Comparison of ENCODE assay signal across 10 cellular contexts in the genomic region with DNA sequence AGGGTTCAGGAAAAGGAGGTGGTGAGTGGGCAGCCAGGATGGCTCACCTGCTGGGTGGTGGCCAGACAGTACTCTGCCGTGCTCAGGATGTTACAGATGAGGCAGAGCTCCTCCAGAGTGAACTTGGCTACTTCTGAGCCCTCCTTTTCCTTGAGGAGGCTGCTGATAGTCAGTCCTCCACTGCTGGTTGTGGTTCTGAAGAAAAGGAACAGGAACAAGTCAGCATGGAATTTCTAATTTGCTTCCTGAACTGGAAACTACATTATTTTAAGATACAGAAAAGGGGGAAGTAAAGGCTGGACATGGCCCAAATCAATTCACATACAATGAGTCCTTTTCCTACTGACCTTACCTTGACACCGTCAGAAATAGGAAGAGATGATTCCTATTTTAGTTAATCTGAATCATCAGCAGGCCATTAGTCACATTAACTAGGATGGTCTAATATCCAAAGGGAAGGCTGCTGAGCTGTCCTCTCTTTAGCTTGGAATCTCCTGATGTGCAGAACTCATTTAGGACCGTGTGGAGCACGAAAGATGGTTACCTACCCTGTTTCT.
DNase-seq lines count a peak whose midpoint lies in the region; ATAC-seq and TF ChIP-seq lines count a peak whose summit lies in the region.
"Had no signal": no experiment of that assay in that cellular context is flagged by ENCODE, and none has a peak within 500 bp of the region (broad histone marks: within the 10 kb centered on the region; RNA-seq: fewer than 3 reads in every experiment).

No MANE protein-coding gene starts in this region.

- no peak overlapping the region for H3K4me3 ChIP-seq in lung
- H3K4me3 ChIP-seq in upper lobe of right lung: no peak overlapping the region

- no peaks in the 10 kb centered on the region for H3K27me3 Mint-ChIP-seq in activated T-cell treated with anti-CD3 and anti-CD28 coated beads, Interleukin-2, amount 50 U/mL, for 72 hours (ENCODE audit: low read depth)
- H3K27me3 Mint-ChIP-seq in activated T-cell treated with anti-CD3 and anti-CD28 coated beads, Interleukin-2, amount 50 U/mL, for 4 hours (ENCODE audit: low read depth): no peaks in the 10 kb centered on the region
- H3K27me3 Mint-ChIP-seq: activated CD4-positive, alpha-beta T cell treated with anti-CD3 and anti-CD28 coated beads, Interleukin-2, amount 10 ng/mL, durations not matched to agents 7 days and 5 days had no signal

- TF ChIP-seq CTCF in lung (IDR thresholded peaks at IDR 0.05; ENCODE audit: control extremely low read depth, extremely low read depth): no peak
- no peak for TF ChIP-seq CTCF in upper lobe of right lung (IDR thresholded peaks at IDR 0.05)

- H3K9me3 ChIP-seq in lung (ENCODE audit: control insufficient read depth in 2 of 2, insufficient read depth in 1 of 2, low read length in 1 of 2) (no peaks in the 10 kb centered on the region), upper lobe of right lung (no peaks in the 10 kb centered on the region)

- H3K36me3 Mint-ChIP-seq in activated T-cell treated with anti-CD3 and anti-CD28 coated beads, Interleukin-2, amount 50 U/mL, for 72 hours (ENCODE audit: insufficient read depth in 2 of 2): peaks cover 2 to 10% of the 10 kb centered on the region in 2 donors
- peaks cover 39% of the 10 kb centered on the region for H3K36me3 Mint-ChIP-seq in activated T-cell treated with anti-CD3 and anti-CD28 coated beads, Interleukin-2, amount 50 U/mL, for 4 hours (ENCODE audit: insufficient read depth)

- peak in 1 of 2 donors; percentile 7 for ATAC-seq in activated T-cell treated with anti-CD3 and anti-CD28 coated beads, Interleukin-2, amount 50 U/mL, for 72 hours (replicated peaks in 1 of 2)
- ATAC-seq in activated T-cell treated with anti-CD3 and anti-CD28 coated beads, Interleukin-2, amount 50 U/mL, for 4 hours: no peak
- peak; percentile 48 for ATAC-seq in lung (ENCODE audit: insufficient read depth, low FRiP score)
- peak; percentile 57 for ATAC-seq in upper lobe of right lung
- ATAC-seq in HG03280 (IDR thresholded peaks at IDR 0.05; ENCODE audit: unreplicated experiment): no peak
- ATAC-seq in HG02938 (IDR thresholded peaks at IDR 0.05; ENCODE audit: unreplicated experiment): no peak

- intact Hi-C loops in upper lobe of right lung (cut with DNase I): no loop called here
- intact Hi-C loops in head of caudate nucleus (cut with DNase I): loop anchor here (10.0 kb wide), 1 partner anchor 134 kb away; no protein-coding TSS in a partner anchor

- no peak for DNase-seq in activated T-cell treated with anti-CD3 and anti-CD28 coated beads, Interleukin-2, amount 50 U/mL, for 72 hours
- no peak for DNase-seq in activated T-cell treated with anti-CD3 and anti-CD28 coated beads, Interleukin-2, amount 50 U/mL, for 4 hours
- DNase-seq in dermis blood vessel endothelial cell (peak; percentile 91), lung (ENCODE audit: low spot score) (no peak), upper lobe of right lung (no peak), head of caudate nucleus (no peak)
- DNase-seq: activated CD4-positive, alpha-beta T cell treated with anti-CD3 and anti-CD28 coated beads, Interleukin-2, amount 10 ng/mL, durations not matched to agents 7 days and 5 days; NCI-H526 treated with DMSO at 0.1 percent for 48 hours had no signal

- H3K36me3 ChIP-seq in lung (ENCODE audit: control insufficient read depth in 2 of 2, insufficient read depth in 2 of 2, low read length in 2 of 2): peaks cover 0 to 14% of the 10 kb centered on the region in 2 donors
- H3K36me3 ChIP-seq in upper lobe of right lung: peaks cover 36% of the 10 kb centered on the region

- H3K4me1 Mint-ChIP-seq in activated T-cell treated with anti-CD3 and anti-CD28 coated beads, Interleukin-2, amount 50 U/mL, for 72 hours (ENCODE audit: low read depth): peaks cover 28% of the 10 kb centered on the region
- H3K4me1 Mint-ChIP-seq in activated T-cell treated with anti-CD3 and anti-CD28 coated beads, Interleukin-2, amount 50 U/mL, for 4 hours (ENCODE audit: low read depth): no peaks in the 10 kb centered on the region

- peak overlapping the region; percentile 70 to 85 for H3K27ac ChIP-seq in lung (ENCODE audit: low read depth in 1 of 2, low read length in 1 of 2)
- peak overlapping the region; percentile 65 for H3K27ac ChIP-seq in upper lobe of right lung

- peak overlapping the region; percentile 71 for H3K27ac Mint-ChIP-seq in activated T-cell treated with anti-CD3 and anti-CD28 coated beads, Interleukin-2, amount 50 U/mL, for 72 hours
- H3K27ac Mint-ChIP-seq: activated CD4-positive, alpha-beta T cell treated with anti-CD3 and anti-CD28 coated beads, Interleukin-2, amount 10 ng/mL, durations not matched to agents 7 days and 5 days had no signal

- peaks cover 12 to 13% of the 10 kb centered on the region in 2 donors for H3K4me1 ChIP-seq in lung (ENCODE audit: control insufficient read depth in 2 of 2, insufficient read depth in 2 of 2, low read length in 2 of 2)
- H3K4me1 ChIP-seq in upper lobe of right lung: peaks cover 31% of the 10 kb centered on the region

- WGBS in lung, 2 donors: 55 to 58% methylated on average over 4 of the region's 4 CpGs

- H3K4me3 Mint-ChIP-seq in activated T-cell treated with anti-CD3 and anti-CD28 coated beads, Interleukin-2, amount 50 U/mL, for 72 hours: peak overlapping the region in 1 of 2 donors; percentile 48
- no peak overlapping the region for H3K4me3 Mint-ChIP-seq in activated T-cell treated with anti-CD3 and anti-CD28 coated beads, Interleukin-2, amount 50 U/mL, for 4 hours
- H3K4me3 Mint-ChIP-seq: activated CD4-positive, alpha-beta T cell treated with anti-CD3 and anti-CD28 coated beads, Interleukin-2, amount 10 ng/mL, durations not matched to agents 7 days and 5 days had no signal

- no peaks in the 10 kb centered on the region for H3K9me3 Mint-ChIP-seq in activated T-cell treated with anti-CD3 and anti-CD28 coated beads, Interleukin-2, amount 50 U/mL, for 72 hours
- no peaks in the 10 kb centered on the region for H3K9me3 Mint-ChIP-seq in activated T-cell treated with anti-CD3 and anti-CD28 coated beads, Interleukin-2, amount 50 U/mL, for 4 hours
- H3K9me3 Mint-ChIP-seq: activated CD4-positive, alpha-beta T cell treated with anti-CD3 and anti-CD28 coated beads, Interleukin-2, amount 10 ng/mL, durations not matched to agents 7 days and 5 days had no signal

- H3K27me3 ChIP-seq in lung (ENCODE audit: control insufficient read depth, insufficient read depth): no peaks in the 10 kb centered on the region
- H3K27me3 ChIP-seq in upper lobe of right lung: no peaks in the 10 kb centered on the region

Comparison
In these comparisons a context has a peak if more than half of its experiments do, and no peak if none do; other contexts are left out.
1. ATAC-seq: peak in lung (single experiment) and upper lobe of right lung (single experiment); none in activated T-cell treated with anti-CD3 and anti-CD28 coated beads, Interleukin-2, amount 50 U/mL, for 4 hours (0 of 2), HG03280 (single experiment) and HG02938 (single experiment).